1 cellular context compared by ENCODE assay signal in genomic region chr5:134534726-134535110, GRCh38.
TF ChIP-seq lines count a peak whose summit lies in the region.

No MANE protein-coding gene starts in this region.

TF ChIP-seq in HepG2, 621 proteins besides CTCF, POLR2A, EP300 and RAD21:
- TF ChIP-seq SMYD3 (CRISPR knock-in tag; IDR thresholded peaks at IDR 0.05) (no peak), ARHGAP35 (CRISPR knock-in tag; IDR thresholded peaks at IDR 0.05; ENCODE audit: borderline replicate concordance) (no peak), ZNF772 (CRISPR knock-in tag; IDR thresholded peaks at IDR 0.05) (no peak), TP53 (CRISPR knock-in tag; conservative IDR thresholded peaks at IDR 0.05) (no peak), SIX4 (CRISPR knock-in tag; IDR thresholded peaks at IDR 0.05) (no peak), IKZF4 (CRISPR knock-in tag; IDR thresholded peaks at IDR 0.05; ENCODE audit: borderline replicate concordance, low read depth, not compliant biosample characterization) (no peak), ZNF687 (CRISPR knock-in tag; IDR thresholded peaks at IDR 0.05) (no peak), ZNF766 (CRISPR knock-in tag; IDR thresholded peaks at IDR 0.05; ENCODE audit: borderline replicate concordance) (no peak), NCOA2 (CRISPR knock-in tag; IDR thresholded peaks at IDR 0.05) (no peak)
- TF ChIP-seq, protein P1, sequence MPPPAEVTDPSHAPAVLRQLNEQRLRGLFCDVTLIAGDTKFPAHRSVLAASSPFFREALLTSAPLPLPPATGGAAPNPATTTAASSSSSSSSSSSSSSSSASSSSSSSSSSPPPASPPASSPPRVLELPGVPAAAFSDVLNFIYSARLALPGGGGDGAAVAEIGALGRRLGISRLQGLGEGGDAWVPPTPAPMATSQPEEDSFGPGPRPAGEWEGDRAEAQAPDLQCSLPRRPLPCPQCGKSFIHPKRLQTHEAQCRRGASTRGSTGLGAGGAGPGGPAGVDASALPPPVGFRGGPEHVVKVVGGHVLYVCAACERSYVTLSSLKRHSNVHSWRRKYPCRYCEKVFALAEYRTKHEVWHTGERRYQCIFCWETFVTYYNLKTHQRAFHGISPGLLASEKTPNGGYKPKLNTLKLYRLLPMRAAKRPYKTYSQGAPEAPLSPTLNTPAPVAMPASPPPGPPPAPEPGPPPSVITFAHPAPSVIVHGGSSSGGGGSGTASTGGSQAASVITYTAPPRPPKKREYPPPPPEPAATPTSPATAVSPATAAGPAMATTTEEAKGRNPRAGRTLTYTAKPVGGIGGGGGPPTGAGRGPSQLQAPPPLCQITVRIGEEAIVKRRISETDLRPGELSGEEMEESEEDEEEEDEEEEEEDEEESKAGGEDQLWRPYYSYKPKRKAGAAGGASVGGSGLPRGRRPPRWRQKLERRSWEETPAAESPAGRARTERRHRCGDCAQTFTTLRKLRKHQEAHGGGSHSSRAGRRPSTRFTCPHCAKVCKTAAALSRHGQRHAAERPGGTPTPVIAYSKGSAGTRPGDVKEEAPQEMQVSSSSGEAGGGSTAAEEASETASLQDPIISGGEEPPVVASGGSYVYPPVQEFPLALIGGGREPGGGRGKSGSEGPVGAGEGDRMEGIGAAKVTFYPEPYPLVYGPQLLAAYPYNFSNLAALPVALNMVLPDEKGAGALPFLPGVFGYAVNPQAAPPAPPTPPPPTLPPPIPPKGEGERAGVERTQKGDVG (CRISPR knock-in tag; IDR thresholded peaks at IDR 0.05; ENCODE audit: borderline replicate concordance) = no peak
- TF ChIP-seq, protein P2, sequence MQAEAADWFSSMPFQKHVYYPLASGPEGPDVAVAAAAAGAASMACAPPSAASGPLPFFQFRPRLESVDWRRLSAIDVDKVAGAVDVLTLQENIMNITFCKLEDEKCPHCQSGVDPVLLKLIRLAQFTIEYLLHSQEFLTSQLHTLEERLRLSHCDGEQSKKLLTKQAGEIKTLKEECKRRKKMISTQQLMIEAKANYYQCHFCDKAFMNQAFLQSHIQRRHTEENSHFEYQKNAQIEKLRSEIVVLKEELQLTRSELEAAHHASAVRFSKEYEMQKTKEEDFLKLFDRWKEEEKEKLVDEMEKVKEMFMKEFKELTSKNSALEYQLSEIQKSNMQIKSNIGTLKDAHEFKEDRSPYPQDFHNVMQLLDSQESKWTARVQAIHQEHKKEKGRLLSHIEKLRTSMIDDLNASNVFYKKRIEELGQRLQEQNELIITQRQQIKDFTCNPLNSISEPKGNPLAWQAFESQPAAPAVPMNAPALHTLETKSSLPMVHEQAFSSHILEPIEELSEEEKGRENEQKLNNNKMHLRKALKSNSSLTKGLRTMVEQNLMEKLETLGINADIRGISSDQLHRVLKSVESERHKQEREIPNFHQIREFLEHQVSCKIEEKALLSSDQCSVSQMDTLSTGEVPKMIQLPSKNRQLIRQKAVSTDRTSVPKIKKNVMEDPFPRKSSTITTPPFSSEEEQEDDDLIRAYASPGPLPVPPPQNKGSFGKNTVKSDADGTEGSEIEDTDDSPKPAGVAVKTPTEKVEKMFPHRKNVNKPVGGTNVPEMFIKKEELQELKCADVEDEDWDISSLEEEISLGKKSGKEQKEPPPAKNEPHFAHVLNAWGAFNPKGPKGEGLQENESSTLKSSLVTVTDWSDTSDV (CRISPR knock-in tag; IDR thresholded peaks at IDR 0.05) = no peak
